Comparison of ENCODE assay signal across 2 cellular contexts in the genomic region with DNA sequence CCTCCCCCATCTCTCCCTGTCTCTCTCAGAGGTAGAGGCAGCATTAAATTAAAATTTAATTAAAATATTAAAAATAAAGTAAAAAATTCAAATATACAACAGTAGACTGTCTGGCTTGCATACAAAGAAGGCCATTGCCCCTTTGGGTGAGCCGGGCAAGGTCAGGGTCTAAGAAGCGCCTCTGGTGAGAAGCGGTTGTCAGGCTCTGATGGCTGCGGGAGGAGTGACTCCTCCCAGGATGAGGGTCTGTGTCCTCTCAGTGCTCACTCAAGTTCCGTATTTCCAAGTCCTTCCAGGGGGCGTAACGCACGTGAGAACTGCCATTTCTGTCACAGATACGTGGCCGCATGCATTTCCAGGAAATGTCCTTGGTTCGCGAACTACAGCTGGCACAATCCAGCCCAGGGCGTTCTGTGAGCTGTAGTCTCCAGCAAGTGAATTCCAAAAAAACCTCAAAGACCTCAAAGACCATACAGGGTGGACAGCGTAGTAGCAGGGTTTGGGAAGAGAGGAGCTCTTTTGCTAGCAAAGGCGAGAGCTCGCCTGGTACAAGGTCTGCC.
TF ChIP-seq lines count a peak whose summit lies in the region.

No MANE protein-coding gene starts in this region.

TF ChIP-seq in IMR-90, 13 proteins besides CTCF, POLR2A, EP300 and RAD21 (continued from another document):
- TF ChIP-seq, protein P1, sequence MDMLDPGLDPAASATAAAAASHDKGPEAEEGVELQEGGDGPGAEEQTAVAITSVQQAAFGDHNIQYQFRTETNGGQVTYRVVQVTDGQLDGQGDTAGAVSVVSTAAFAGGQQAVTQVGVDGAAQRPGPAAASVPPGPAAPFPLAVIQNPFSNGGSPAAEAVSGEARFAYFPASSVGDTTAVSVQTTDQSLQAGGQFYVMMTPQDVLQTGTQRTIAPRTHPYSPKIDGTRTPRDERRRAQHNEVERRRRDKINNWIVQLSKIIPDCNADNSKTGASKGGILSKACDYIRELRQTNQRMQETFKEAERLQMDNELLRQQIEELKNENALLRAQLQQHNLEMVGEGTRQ (IDR thresholded peaks at IDR 0.05; ENCODE audit: low read depth, low read length): no peak

TF ChIP-seq in WTC11, 78 proteins besides CTCF, POLR2A, EP300 and RAD21 (continued from another document):
- TF ChIP-seq ZNF263 (CRISPR knock-in tag; IDR thresholded peaks at IDR 0.05; ENCODE audit: low read depth): peak; percentile 71; the same call in 1 of the 2 replicates
